21 cellular contexts compared by ENCODE assay signal in genomic region chr1:51715369-51715768, GRCh38.
DNase-seq lines count a peak whose midpoint lies in the region; ATAC-seq and TF ChIP-seq lines count a peak whose summit lies in the region.
"Had no signal": no experiment of that assay in that cellular context is flagged by ENCODE, and none has a peak within 500 bp of the region (broad histone marks: within the 10 kb centered on the region; RNA-seq: fewer than 3 reads in every experiment).

No MANE protein-coding gene starts in this region.

- H3K27ac Mint-ChIP-seq in effector memory CD8-positive, alpha-beta T cell, result peak overlapping the region; percentile 7 to 8
- no peak overlapping the region for H3K27ac Mint-ChIP-seq in activated naive CD4-positive, alpha-beta T cell treated with anti-CD3 and anti-CD28 coated beads for 36 hours
- H3K27ac Mint-ChIP-seq: GM23338 had no signal

- H3K9me3 Mint-ChIP-seq in effector memory CD8-positive, alpha-beta T cell, result no peaks in the 10 kb centered on the region
- H3K9me3 Mint-ChIP-seq in activated naive CD4-positive, alpha-beta T cell treated with anti-CD3 and anti-CD28 coated beads for 36 hours, result no peaks in the 10 kb centered on the region

- no peak overlapping the region for H3K4me3 Mint-ChIP-seq in effector memory CD8-positive, alpha-beta T cell
- H3K4me3 Mint-ChIP-seq in activated naive CD4-positive, alpha-beta T cell treated with anti-CD3 and anti-CD28 coated beads for 36 hours, result no peak overlapping the region
- H3K4me3 Mint-ChIP-seq: GM23338 had no signal

- no peak overlapping the region for H3K18ac ChIP-seq in mesenchymal stem cell (ENCODE audit: low read depth in 1 of 2, low read length in 2 of 2)

- H3K4me1 ChIP-seq in mesenchymal stem cell (ENCODE audit: control insufficient read depth, insufficient read depth, low read depth, low read length), result no peaks in the 10 kb centered on the region
- no peaks in the 10 kb centered on the region for H3K4me1 ChIP-seq in colonic mucosa
- H3K4me1 ChIP-seq: BE2C, HAP-1, SJSA1 had no signal

- H3K9ac ChIP-seq in mesenchymal stem cell (ENCODE audit: low read length) (no peak overlapping the region), colonic mucosa (ENCODE audit: low read depth in 2 of 2, low read length in 2 of 2) (no peak overlapping the region)

- H3K4me1 Mint-ChIP-seq in effector memory CD8-positive, alpha-beta T cell (ENCODE audit: low read depth in 2 of 2), result peaks cover 10 to 15% of the 10 kb centered on the region in 2 donors
- peaks cover 7% of the 10 kb centered on the region for H3K4me1 Mint-ChIP-seq in activated naive CD4-positive, alpha-beta T cell treated with anti-CD3 and anti-CD28 coated beads for 36 hours (ENCODE audit: low read depth)

- peaks cover 0 to 5% of the 10 kb centered on the region in 2 experiments for H3K36me3 ChIP-seq in mesenchymal stem cell (ENCODE audit: control insufficient read depth in 1 of 2, insufficient read depth in 2 of 2, low read depth in 1 of 2, low read length in 2 of 2)
- no peaks in the 10 kb centered on the region for H3K36me3 ChIP-seq in colonic mucosa
- H3K36me3 ChIP-seq: BE2C, HAP-1 had no signal

- DNase-seq in GM12865 (ENCODE audit: low read depth) (peak; percentile 11), mesenchymal stem cell (no peak), colonic mucosa (no peak)
- no peak for DNase-seq in effector memory CD8-positive, alpha-beta T cell
- DNase-seq in activated naive CD4-positive, alpha-beta T cell treated with anti-CD3 and anti-CD28 coated beads for 36 hours, result no peak
- DNase-seq: BE2C, KBM-7, MM.1S, NCI-H1048, NCI-H1417 treated with DMSO at 0.1 percent for 48 hours, NCI-H2171, NCI-H345, NCI-H526, OCI-M1, T-helper 1 cell had no signal

- peaks cover 8% of the 10 kb centered on the region for H3K79me1 ChIP-seq in mesenchymal stem cell (replicated peaks; ENCODE audit: low read length, poor library complexity, severe bottlenecking)

- no peak overlapping the region for H2BK5ac ChIP-seq in mesenchymal stem cell (ENCODE audit: low read depth, low read length, poor library complexity, severe bottlenecking)

- H3K4ac ChIP-seq in mesenchymal stem cell (ENCODE audit: low read depth in 1 of 2, low read length in 2 of 2), result no peak overlapping the region

- no peak overlapping the region for H3K4me2 ChIP-seq in mesenchymal stem cell (ENCODE audit: low read length, poor library complexity, severe bottlenecking)
- H3K4me2 ChIP-seq: GM23338 had no signal

- H4K8ac ChIP-seq in mesenchymal stem cell (ENCODE audit: low read length), result no peak overlapping the region

- peaks cover 3% of the 10 kb centered on the region for H3K36me3 Mint-ChIP-seq in effector memory CD8-positive, alpha-beta T cell (ENCODE audit: insufficient read depth)
- peaks cover 8% of the 10 kb centered on the region for H3K36me3 Mint-ChIP-seq in activated naive CD4-positive, alpha-beta T cell treated with anti-CD3 and anti-CD28 coated beads for 36 hours (ENCODE audit: low read depth)

- no peak overlapping the region for H4K91ac ChIP-seq in mesenchymal stem cell (ENCODE audit: low read length)

- no peak overlapping the region for H3K27ac ChIP-seq in mesenchymal stem cell (ENCODE audit: low read length, poor library complexity, severe bottlenecking)
- no peak overlapping the region for H3K27ac ChIP-seq in colonic mucosa
- H3K27ac ChIP-seq: SJSA1 had no signal

- H3K9me3 ChIP-seq in mesenchymal stem cell (ENCODE audit: control insufficient read depth, low read length) (no peaks in the 10 kb centered on the region), colonic mucosa (no peaks in the 10 kb centered on the region)
- H3K9me3 ChIP-seq: BE2C had no signal

- no peak overlapping the region for H2AK5ac ChIP-seq in mesenchymal stem cell (ENCODE audit: low read length, severe bottlenecking)

- H3K4me3 ChIP-seq in GM12865 (ENCODE audit: low read depth, low read length) (no peak overlapping the region), mesenchymal stem cell (ENCODE audit: insufficient read depth in 1 of 2, low read depth in 1 of 2, low read length in 2 of 2) (no peak overlapping the region), colonic mucosa (no peak overlapping the region)
- H3K4me3 ChIP-seq: GM23338, HAP-1, SJSA1 had no signal

- 83% methylated on average over 2 of the region's 4 CpGs for WGBS in mesenchymal stem cell

- TF ChIP-seq CTCF in GM12865 (IDR thresholded peaks at IDR 0.05; ENCODE audit: insufficient read depth, low read depth, low read length, missing control alignments) (no peak), colonic mucosa (IDR thresholded peaks at IDR 0.05) (no peak)

- H3K27me3 Mint-ChIP-seq in effector memory CD8-positive, alpha-beta T cell, result no peaks in the 10 kb centered on the region
- no peaks in the 10 kb centered on the region for H3K27me3 Mint-ChIP-seq in activated naive CD4-positive, alpha-beta T cell treated with anti-CD3 and anti-CD28 coated beads for 36 hours (ENCODE audit: low read depth)

- no peak overlapping the region for H3K23ac ChIP-seq in mesenchymal stem cell (ENCODE audit: low read length in 2 of 2)

- ATAC-seq in GM21515 (IDR thresholded peaks at IDR 0.05; ENCODE audit: unreplicated experiment) (peak; percentile 74), HG03571 (IDR thresholded peaks at IDR 0.05; ENCODE audit: unreplicated experiment) (peak; percentile 55)
- ATAC-seq in effector memory CD8-positive, alpha-beta T cell (replicated peaks), result no peak
- ATAC-seq: GM23338, Right ventricle myocardium inferior had no signal

- CTCF ChIA-PET in activated naive CD4-positive, alpha-beta T cell treated with anti-CD3 and anti-CD28 coated beads for 36 hours (lab: Charles Lee), result interaction anchor here (0.9 kb wide), 1 partner anchor 194 kb away, joined by 3 read pairs; no protein-coding TSS in a partner anchor

- no peak overlapping the region for H3K14ac ChIP-seq in mesenchymal stem cell (ENCODE audit: low read length in 2 of 2)

- H3K27me3 ChIP-seq in mesenchymal stem cell (ENCODE audit: control insufficient read depth in 1 of 2, insufficient read depth in 1 of 2, low read length in 2 of 2) (no peaks in the 10 kb centered on the region), colonic mucosa (no peaks in the 10 kb centered on the region)
- H3K27me3 ChIP-seq: BE2C, SJSA1 had no signal

- no peak overlapping the region for H2AFZ ChIP-seq in mesenchymal stem cell (ENCODE audit: low read depth, low read length)
- H2AFZ ChIP-seq: GM23338 had no signal

- no peak overlapping the region for H2BK15ac ChIP-seq in mesenchymal stem cell (ENCODE audit: low read depth, poor library complexity, severe bottlenecking)

- no peak overlapping the region for H2BK120ac ChIP-seq in mesenchymal stem cell (ENCODE audit: low read depth, low read length)

- no peak overlapping the region for H2BK12ac ChIP-seq in mesenchymal stem cell (ENCODE audit: low read length in 2 of 2)

- intact Hi-C loops in activated naive CD4-positive, alpha-beta T cell treated with anti-CD3 and anti-CD28 coated beads for 36 hours (cut with micrococcal nuclease), result no loop called here
- intact Hi-C loops in colonic mucosa (cut with DNase I), result no loop called here
